ENCODE assay signal across 17 cellular contexts in the genomic region with DNA sequence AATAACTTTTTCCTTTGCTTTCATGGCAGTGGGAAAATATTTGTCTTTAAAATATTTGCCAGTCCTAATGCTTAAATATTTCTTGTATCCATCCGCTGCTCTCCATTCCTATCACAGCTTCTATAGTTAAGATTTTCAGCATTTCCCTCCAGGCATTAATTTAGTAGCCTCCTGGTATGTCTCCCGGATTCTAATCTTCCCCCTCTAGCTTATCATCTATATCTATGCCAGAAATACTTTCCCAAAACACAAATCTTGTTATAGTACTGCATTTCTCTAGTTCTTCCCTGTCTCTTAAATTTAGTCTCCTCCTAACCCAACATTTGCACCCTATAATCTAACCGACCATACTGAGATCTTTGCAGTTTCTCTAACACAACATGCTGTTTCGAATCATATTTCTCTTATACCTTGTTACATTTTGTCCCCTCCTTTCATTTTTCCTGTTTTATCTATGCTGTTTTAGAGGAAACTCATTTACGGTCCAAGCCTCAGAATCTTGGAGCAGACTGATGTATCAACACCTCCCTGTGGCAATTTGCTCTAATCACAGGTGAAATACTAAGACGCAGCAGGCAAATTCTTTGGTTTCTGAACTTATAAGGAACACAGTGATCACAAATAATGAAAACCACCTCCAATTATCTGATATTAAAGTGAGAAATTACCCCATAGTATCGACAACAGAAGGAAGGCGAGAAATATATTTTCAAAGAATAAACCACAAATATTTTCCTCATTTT. TPM values are rescaled to one million over a fixed set of nuclear protein-coding genes. Genes with fewer than 3 reads are reported as not detected.
"Had no signal": no experiment of that assay in that cellular context is flagged by ENCODE, and none has a peak within 500 bp of the region (broad histone marks: within the 10 kb centered on the region; RNA-seq: fewer than 3 reads in every experiment).

No MANE protein-coding gene starts in this region.

- H3K4me3 ChIP-seq: colonic mucosa, heart left ventricle, mucosa of descending colon, right atrium auricular region had no signal

- H3K4me1 ChIP-seq: colonic mucosa, heart left ventricle, right atrium auricular region had no signal

- FAIRE-seq: endothelial cell of umbilical vein, small intestine, urothelium cell line had no signal

- ATAC-seq: heart left ventricle; left colon; mucosa of descending colon; naive thymus-derived CD8-positive, alpha-beta T cell had no signal

- H3K36me3 Mint-ChIP-seq: naive thymus-derived CD8-positive, alpha-beta T cell had no signal

- H3K27ac Mint-ChIP-seq: naive thymus-derived CD8-positive, alpha-beta T cell had no signal

- H3K4me1 Mint-ChIP-seq: naive thymus-derived CD8-positive, alpha-beta T cell had no signal

- H3K36me3 ChIP-seq: colonic mucosa, heart left ventricle, right atrium auricular region had no signal

- DNase-seq: colonic mucosa; dermis blood vessel endothelial cell; foreskin melanocyte; heart left ventricle; hippocampal formation; left colon; mucosa of descending colon; naive thymus-derived CD8-positive, alpha-beta T cell; small intestine; stimulated activated CD4-positive, alpha-beta T cell treated with anti-CD3 and anti-CD28 coated beads, Interleukin-12 subunit alpha, Interleukin-12 subunit beta, amount 100 ng/mL, for 4 hours; stimulated activated CD4-positive, alpha-beta T cell treated with anti-CD3 and anti-CD28 coated beads, Interleukin-2, amount 100 ng/mL, for 48 hours; stimulated activated naive CD4-positive, alpha-beta T cell treated with Interleukin-2 at 50 U/mL for 16 hours; trophoblast cell had no signal

- H3K27me3 ChIP-seq: colonic mucosa, heart left ventricle, right atrium auricular region had no signal

- H3K9me3 ChIP-seq: colonic mucosa, mucosa of descending colon had no signal

- H3K27me3 Mint-ChIP-seq: naive thymus-derived CD8-positive, alpha-beta T cell had no signal

- H3K4me3 Mint-ChIP-seq: naive thymus-derived CD8-positive, alpha-beta T cell had no signal

- H3K27ac ChIP-seq: colonic mucosa, heart left ventricle, right atrium auricular region had no signal

RNA-seq across cellular contexts. Expression of a gene that starts 10.3 kb away (rescaled TPM):
- total RNA-seq: dermis blood vessel endothelial cell, endothelial cell of umbilical vein, posterior vena cava had no signal
- polyA plus RNA-seq: endothelial cell of umbilical vein had no signal
